ENCODE assay signal across 8 cellular contexts in the genomic region with DNA sequence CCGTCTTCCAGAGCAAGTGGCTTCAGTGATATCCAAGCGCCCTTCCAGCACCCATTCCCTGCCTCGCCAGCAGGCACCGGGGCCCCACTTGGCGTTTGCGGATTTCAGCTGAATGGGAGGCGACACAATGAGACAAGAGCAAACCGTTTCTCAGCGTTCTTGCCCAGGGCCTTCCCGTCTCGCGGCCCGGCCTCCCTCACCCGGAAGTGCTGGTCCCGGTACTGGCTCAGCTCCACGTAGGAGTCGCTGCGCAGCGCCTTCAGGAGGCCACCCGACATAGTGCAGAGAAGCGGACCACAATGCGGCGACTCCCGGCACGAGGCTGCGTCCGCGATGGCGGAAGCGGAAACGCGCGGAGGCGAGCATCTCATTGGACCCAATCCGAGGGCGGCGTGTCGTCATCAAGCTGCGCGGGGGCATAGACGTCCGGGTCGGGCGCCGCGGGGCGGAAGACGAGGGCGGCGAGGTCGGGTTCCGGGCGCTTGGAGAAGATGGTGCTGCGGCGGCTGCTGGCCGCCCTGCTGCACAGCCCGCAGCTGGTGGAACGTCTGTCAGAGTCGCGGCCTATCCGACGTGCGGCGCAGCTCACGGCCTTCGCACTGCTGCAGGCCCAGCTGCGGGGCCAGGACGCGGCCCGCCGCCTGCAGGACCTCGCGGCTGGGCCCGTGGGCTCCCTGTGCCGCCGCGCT. TPM values are rescaled to one million over a fixed set of nuclear protein-coding genes. Genes with fewer than 3 reads are reported as not detected.
DNase-seq lines count a peak whose midpoint lies in the region; ATAC-seq, FAIRE-seq and TF ChIP-seq lines count a peak whose summit lies in the region.

A gene (minus strand): TSS at position 303 of the 689 bp plus-strand sequence. CDS start 25 bp downstream, at position 278.

- no peaks in the 10 kb centered on the region for H3K27me3 ChIP-seq in adrenal gland
- H3K27me3 ChIP-seq in heart right ventricle: no peaks in the 10 kb centered on the region
- no peaks in the 10 kb centered on the region for H3K27me3 ChIP-seq in upper lobe of right lung

- 0% methylated on average over 4 to 77 of the region's 77 CpGs for WGBS in adrenal gland, 4 donors
- WGBS in heart right ventricle, 2 donors: 0% methylated on average over 74 to 77 of the region's 77 CpGs

- H3K4me3 ChIP-seq in adrenal gland: peak within 1 kb of the TSS; percentile 65 to 100 (median 84)
- peak within 1 kb of the TSS; percentile 64 to 100 (median 95) for H3K4me3 ChIP-seq in heart right ventricle
- H3K4me3 ChIP-seq in upper lobe of right lung: peak within 1 kb of the TSS; percentile 95

- H3K4me1 Mint-ChIP-seq in T-cell: peaks cover 48 to 49% (median 49%) of the 10 kb centered on the region in 3 donors

- POLR2A ChIA-PET in T-cell (lab: Charles Lee): interaction anchor here in 1 of 2 donors (0.5 to 1.6 kb wide), 3 partner anchors 75 to 763 kb away, joined by 4 to 7 read pairs (median 6); a partner anchor contains a TSS

- peaks cover 18 to 26% of the 10 kb centered on the region in 2 donors for H3K4me1 ChIP-seq in adrenal gland (replicated peaks in 1 of 2)
- peaks cover 4 to 38% (median 27%) of the 10 kb centered on the region in 9 donors for H3K4me1 ChIP-seq in heart right ventricle
- H3K4me1 ChIP-seq in upper lobe of right lung: peaks cover 25% of the 10 kb centered on the region

- TF ChIP-seq CTCF in adrenal gland (IDR thresholded peaks at IDR 0.05): peak; percentile 20 to 70 (median 62)
- peak; percentile 17 to 80 (median 59) for TF ChIP-seq CTCF in heart right ventricle (IDR thresholded peaks at IDR 0.05)
- peak; percentile 65 for TF ChIP-seq CTCF in upper lobe of right lung (IDR thresholded peaks at IDR 0.05)

- intact Hi-C loops in adrenal gland (cut with DNase I): loop anchor here in 1 of 2 donors (10.0 kb wide), 1 partner anchor 68 kb away; no protein-coding TSS in a partner anchor
- intact Hi-C loops in heart right ventricle (cut with DNase I): loop anchor here in 7 of 10 donors (2.0 to 10.0 kb wide), 9 partner anchors 26 to 378 kb away; a partner anchor contains a TSS
- intact Hi-C loops in posterior vena cava (cut with DNase I): no loop called here
- intact Hi-C loops in upper lobe of right lung (cut with DNase I): no loop called here

- H3K9me3 ChIP-seq in adrenal gland (replicated peaks in 1 of 3): no peaks in the 10 kb centered on the region
- no peaks in the 10 kb centered on the region for H3K9me3 ChIP-seq in heart right ventricle
- H3K9me3 ChIP-seq in upper lobe of right lung: no peaks in the 10 kb centered on the region

- peak; percentile 92 for FAIRE-seq in GM12892 (lab: Jason Lieb, UNC)

- CTCF ChIA-PET in T-cell (lab: Charles Lee): interaction anchor here in 1 of 2 donors (1.8 kb wide), 1 partner anchor 75 kb away, joined by 22 read pairs; a partner anchor contains a TSS

- H3K27ac ChIP-seq in adrenal gland (peak within 1 kb of the TSS; percentile 57 to 97 (median 89)), heart right ventricle (peak within 1 kb of the TSS; percentile 67 to 97 (median 92)), upper lobe of right lung (peak within 1 kb of the TSS; percentile 98)

- DNase-seq in GM12892 (ENCODE audit: insufficient read length) (peak; percentile 91), NCI-H1436 treated with DMSO at 0.1 percent for 48 hours (lab: John Stamatoyannopoulos, UW) (peak; percentile 93), T-cell (peak; percentile 97 to 100 (median 99)), adrenal gland (peak; percentile 98 to 99 (median 99)), heart right ventricle (peak; percentile 99), posterior vena cava (ENCODE audit: low spot score) (peak; percentile 100), upper lobe of right lung (peak; percentile 100)

- peak within 1 kb of the TSS; percentile 96 to 100 (median 99) for H3K4me3 Mint-ChIP-seq in T-cell

- peak within 1 kb of the TSS; percentile 96 to 97 for H3K27ac Mint-ChIP-seq in T-cell

- TF ChIP-seq POLR2A in GM12892 (IDR thresholded peaks at IDR 0.05; ENCODE audit: low read depth, low read length) (peak; percentile 96), adrenal gland (IDR thresholded peaks at IDR 0.05) (peak; percentile 67 to 86)

- H3K9me3 Mint-ChIP-seq in T-cell: no peaks in the 10 kb centered on the region

- peaks cover 0 to 2% of the 10 kb centered on the region in 2 donors for H3K27me3 Mint-ChIP-seq in T-cell

- peaks cover 0 to 17% of the 10 kb centered on the region in 2 donors for H3K36me3 ChIP-seq in adrenal gland (replicated peaks in 1 of 2)
- H3K36me3 ChIP-seq in heart right ventricle: peaks cover 0 to 46% (median 17%) of the 10 kb centered on the region in 9 donors
- H3K36me3 ChIP-seq in upper lobe of right lung: peaks cover 21% of the 10 kb centered on the region

- ATAC-seq in HG02852 (IDR thresholded peaks at IDR 0.05; ENCODE audit: unreplicated experiment) (peak; percentile 88), T-cell (replicated peaks in 1 of 4) (peak; percentile 93 to 95 (median 94)), heart right ventricle (peak; percentile 96 to 98 (median 97)), upper lobe of right lung (peak; percentile 98)

- H3K36me3 Mint-ChIP-seq in T-cell: peaks cover 16% of the 10 kb centered on the region

RNA-seq across cellular contexts. Expression of the gene that starts here (rescaled TPM):
- 94.9 TPM for polyA plus RNA-seq in GM12892 (2012; ENCODE audit: missing spikeins)
- total RNA-seq in T-cell (10 to 100 TPM; 48.4 to 70.6 (median 59.3) TPM), adrenal gland (10 to 100 TPM; 38.5 to 77.8 (median 56.7) TPM), heart right ventricle (10 to 100 TPM; 28.3 to 48.1 (median 34.8) TPM), posterior vena cava (10 to 100 TPM; 42.8 to 44.6 TPM), upper lobe of right lung (54.7 TPM)
- polyA plus RNA-seq in adrenal gland (100 to 1,000 TPM in 1 of 3 donors, 10 to 100 TPM in 2; 42.0 to 100 (median 48.4) TPM), heart right ventricle (10 to 100 TPM; 28.2 to 42.0 TPM)

Comparison
In these comparisons a context has a peak if more than half of its experiments do, and no peak if none do; other contexts are left out.
1. Peak in every context shown above with its lines: DNase-seq, ATAC-seq, H3K4me3 ChIP-seq and H3K27ac ChIP-seq.
2. intact Hi-C loops: an anchor here in heart right ventricle (2.0 to 10.0 kb wide); none called in posterior vena cava and upper lobe of right lung.